ENCODE assay signal across 16 cellular contexts in genomic region chr4:80195441-80196139, GRCh38. TPM values are rescaled to one million over a fixed set of nuclear protein-coding genes. Genes with fewer than 3 reads are reported as not detected.
DNase-seq lines count a peak whose midpoint lies in the region; TF ChIP-seq lines count a peak whose summit lies in the region.
"Had no signal": no experiment of that assay in that cellular context is flagged by ENCODE, and none has a peak within 500 bp of the region (broad histone marks: within the 10 kb centered on the region; RNA-seq: fewer than 3 reads in every experiment).

No MANE protein-coding gene starts in this region.

- intact Hi-C loops in CD14-positive monocyte (cut with micrococcal nuclease) = no loop called here
- intact Hi-C loops in activated T-helper 1 cell treated with anti-CD3 and anti-CD28 coated beads, Interleukin-12 subunit alpha, Interleukin-12 subunit beta, Interleukin-2, Interleukin-4 antibody, amounts not matched to agents 30 ng/mL and 10 ng/mL and 1 ng/mL, durations not matched to agents 14 hours and 24 hours and 36 hours (cut with micrococcal nuclease) = no loop called here
- intact Hi-C loops in tibial artery (cut with DNase I; ENCODE audit: low total_unique reads) = no loop called here

- H3K36me3 ChIP-seq in mesendoderm (ENCODE audit: control insufficient read depth, insufficient read depth, low read length) (no peaks in the 10 kb centered on the region), tibial artery (no peaks in the 10 kb centered on the region), endodermal cell (ENCODE audit: control insufficient read depth, insufficient read depth, low read length) (no peaks in the 10 kb centered on the region)

- no peak overlapping the region for H3K18ac ChIP-seq in mesendoderm (ENCODE audit: low read length)

- H3K4me3 ChIP-seq in mesendoderm (ENCODE audit: low read length) (no peak overlapping the region), tibial artery (no peak overlapping the region), endodermal cell (ENCODE audit: low read length) (no peak overlapping the region)

- no peak overlapping the region for H4K5ac ChIP-seq in mesendoderm (ENCODE audit: low read length)

- H3K36me3 Mint-ChIP-seq in CD14-positive monocyte (peaks cover 5 to 9% of the 10 kb centered on the region in 2 donors), brain (no peaks in the 10 kb centered on the region), endodermal cell (ENCODE audit: low read depth) (no peaks in the 10 kb centered on the region)
- H3K36me3 Mint-ChIP-seq in activated T-helper 1 cell treated with anti-CD3 and anti-CD28 coated beads, Interleukin-12 subunit alpha, Interleukin-12 subunit beta, Interleukin-2, Interleukin-4 antibody, amounts not matched to agents 30 ng/mL and 10 ng/mL and 1 ng/mL, durations not matched to agents 14 hours and 24 hours and 36 hours (ENCODE audit: low read depth) = peaks cover 61% of the 10 kb centered on the region

- no peaks in the 10 kb centered on the region for H3K79me2 ChIP-seq in mesendoderm (ENCODE audit: control insufficient read depth, insufficient read depth, low read length)

- H3K4me1 ChIP-seq in mesendoderm (ENCODE audit: control insufficient read depth, low read depth, low read length) (peaks cover 7% of the 10 kb centered on the region), tibial artery (peaks cover 0 to 25% (median 17%) of the 10 kb centered on the region in 4 donors), endodermal cell (ENCODE audit: control insufficient read depth, insufficient read depth, low read length) (no peaks in the 10 kb centered on the region)

- H3K27ac ChIP-seq in mesendoderm (ENCODE audit: low read depth, low read length) (no peak overlapping the region), tibial artery (no peak overlapping the region), endodermal cell (ENCODE audit: low read depth, low read length) (no peak overlapping the region)
- H3K27ac ChIP-seq: skin epidermis had no signal

- peak overlapping the region; percentile 38 for H3K23ac ChIP-seq in mesendoderm (ENCODE audit: low read length)

- TF ChIP-seq CTCF in CD14-positive monocyte (IDR thresholded peaks at IDR 0.05) (no peak), brain (conservative IDR thresholded peaks at IDR 0.05) (no peak), tibial artery (IDR thresholded peaks at IDR 0.05) (no peak), endodermal cell (conservative IDR thresholded peaks at IDR 0.05) (no peak)

- H3K79me1 ChIP-seq in mesendoderm (ENCODE audit: low read length) = no peaks in the 10 kb centered on the region

- no CpG with 5 or more reads among the region's 2 CpGs for WGBS in mesendoderm (ENCODE audit: extremely low coverage, insufficient coverage, low lambda C conversion rate)
- 55% methylated on average over 1 of the region's 2 CpGs; no CpG with 5 or more reads in 1 of the 2 experiments for WGBS in endodermal cell (ENCODE audit: insufficient coverage in 1 of 2, insufficient read length in 1 of 2), 2 experiments

- H3K9ac ChIP-seq in mesendoderm (ENCODE audit: low read length) (no peak overlapping the region), endodermal cell (ENCODE audit: extremely low read depth, low read length, poor library complexity, severe bottlenecking) (no peak overlapping the region)

- no peak overlapping the region for H2BK15ac ChIP-seq in mesendoderm (replicated peaks; ENCODE audit: low read depth)

- H3K27ac Mint-ChIP-seq in CD14-positive monocyte (no peak overlapping the region), brain (peak overlapping the region in 3 of 5 experiments; percentile 85 to 94 (median 87)), endodermal cell (no peak overlapping the region)
- H3K27ac Mint-ChIP-seq in activated T-helper 1 cell treated with anti-CD3 and anti-CD28 coated beads, Interleukin-12 subunit alpha, Interleukin-12 subunit beta, Interleukin-2, Interleukin-4 antibody, amounts not matched to agents 30 ng/mL and 10 ng/mL and 1 ng/mL, durations not matched to agents 14 hours and 24 hours and 36 hours = no peak overlapping the region
- H3K27ac Mint-ChIP-seq: activated CD8-positive, alpha-beta memory T cell treated with anti-CD3 and anti-CD28 coated beads, Interleukin-2, amount 10 ng/mL, durations not matched to agents 7 days and 5 days had no signal

- H3K9me3 Mint-ChIP-seq in CD14-positive monocyte (peaks cover 0 to 10% (median 4%) of the 10 kb centered on the region in 7 donors), brain (peaks cover 0 to 8% (median 0%) of the 10 kb centered on the region in 5 experiments), endodermal cell (no peaks in the 10 kb centered on the region)
- H3K9me3 Mint-ChIP-seq in activated T-helper 1 cell treated with anti-CD3 and anti-CD28 coated beads, Interleukin-12 subunit alpha, Interleukin-12 subunit beta, Interleukin-2, Interleukin-4 antibody, amounts not matched to agents 30 ng/mL and 10 ng/mL and 1 ng/mL, durations not matched to agents 14 hours and 24 hours and 36 hours = no peaks in the 10 kb centered on the region

- peaks cover 35% of the 10 kb centered on the region for H3K4me1 Mint-ChIP-seq in CD14-positive monocyte
- H3K4me1 Mint-ChIP-seq in brain = peaks cover 33% of the 10 kb centered on the region
- peaks cover 33% of the 10 kb centered on the region for H3K4me1 Mint-ChIP-seq in activated T-helper 1 cell treated with anti-CD3 and anti-CD28 coated beads, Interleukin-12 subunit alpha, Interleukin-12 subunit beta, Interleukin-2, Interleukin-4 antibody, amounts not matched to agents 30 ng/mL and 10 ng/mL and 1 ng/mL, durations not matched to agents 14 hours and 24 hours and 36 hours (ENCODE audit: low read depth)
- peaks cover 15% of the 10 kb centered on the region for H3K4me1 Mint-ChIP-seq in endodermal cell

- no peak overlapping the region for H2BK5ac ChIP-seq in mesendoderm (ENCODE audit: low read length)

- H3K9me3 ChIP-seq in tibial artery (no peaks in the 10 kb centered on the region), endodermal cell (ENCODE audit: control insufficient read depth, low read length) (peaks cover 4% of the 10 kb centered on the region)

- H3K4ac ChIP-seq in mesendoderm (ENCODE audit: low read depth, low read length) = no peak overlapping the region

- H3K27me3 ChIP-seq in mesendoderm (ENCODE audit: insufficient read depth, low read length, poor library complexity) (peaks cover 65% of the 10 kb centered on the region), tibial artery (peaks cover 0 to 77% of the 10 kb centered on the region in 2 donors), endodermal cell (ENCODE audit: control insufficient read depth, insufficient read depth, low read length, poor library complexity, severe bottlenecking) (peaks cover 100% of the 10 kb centered on the region)

- no peak overlapping the region for H3K4me2 ChIP-seq in mesendoderm (ENCODE audit: low read length)

- no peak overlapping the region for H2AK5ac ChIP-seq in mesendoderm (ENCODE audit: low read length)

- H4K8ac ChIP-seq in mesendoderm (ENCODE audit: low read depth, low read length) = no peak overlapping the region

- in situ Hi-C loops in KBM-7 (cut with MboI; ENCODE audit: low pct_unique_long_range_greater_than_20kb, low sequenced_read_pairs) = loop anchor here (25.0 kb wide), 1 partner anchor 1233 kb away; no protein-coding TSS in a partner anchor

- H3K4me3 Mint-ChIP-seq in CD14-positive monocyte = peak overlapping the region; percentile 73 to 97
- H3K4me3 Mint-ChIP-seq in brain = peak overlapping the region; percentile 85 to 97 (median 96)
- no peak overlapping the region for H3K4me3 Mint-ChIP-seq in activated T-helper 1 cell treated with anti-CD3 and anti-CD28 coated beads, Interleukin-12 subunit alpha, Interleukin-12 subunit beta, Interleukin-2, Interleukin-4 antibody, amounts not matched to agents 30 ng/mL and 10 ng/mL and 1 ng/mL, durations not matched to agents 14 hours and 24 hours and 36 hours
- H3K4me3 Mint-ChIP-seq in endodermal cell = no peak overlapping the region

- DNase-seq in CD14-positive monocyte (ENCODE audit: low spot score) = no peak
- peak; percentile 85 for DNase-seq in KBM-7
- DNase-seq in mesendoderm = no peak
- DNase-seq in activated T-helper 1 cell treated with anti-CD3 and anti-CD28 coated beads, Interleukin-12 subunit alpha, Interleukin-12 subunit beta, Interleukin-2, Interleukin-4 antibody, amounts not matched to agents 30 ng/mL and 10 ng/mL and 1 ng/mL, durations not matched to agents 14 hours and 24 hours and 36 hours (ENCODE audit: low spot score) = no peak
- DNase-seq in NCI-H526 treated with DMSO at 0.1 percent for 48 hours (lab: John Stamatoyannopoulos, UW) = no peak
- DNase-seq in tibial artery = no peak
- DNase-seq in endodermal cell = no peak
- DNase-seq: activated CD8-positive, alpha-beta memory T cell treated with anti-CD3 and anti-CD28 coated beads, Interleukin-2, amount 10 ng/mL, durations not matched to agents 7 days and 5 days; activated effector memory CD4-positive, alpha-beta T cell treated with Interleukin-2 at 50 U/mL for 16 hours; amniotic stem cell; Calu3; GOT3; NCI-H345; stimulated activated CD4-positive, alpha-beta T cell treated with anti-CD3 and anti-CD28 coated beads, Interleukin-4, amount 100 ng/mL, for 1 hour had no signal

- H2BK120ac ChIP-seq in mesendoderm (ENCODE audit: low read depth, low read length) = no peak overlapping the region

- no peak overlapping the region for H3K56ac ChIP-seq in mesendoderm (ENCODE audit: low read length)

- H3K27me3 Mint-ChIP-seq in CD14-positive monocyte (ENCODE audit: low read depth in 3 of 3) = peaks cover 43 to 53% (median 52%) of the 10 kb centered on the region in 3 donors
- H3K27me3 Mint-ChIP-seq in brain = peaks cover 100% of the 10 kb centered on the region
- peaks cover 17% of the 10 kb centered on the region for H3K27me3 Mint-ChIP-seq in activated T-helper 1 cell treated with anti-CD3 and anti-CD28 coated beads, Interleukin-12 subunit alpha, Interleukin-12 subunit beta, Interleukin-2, Interleukin-4 antibody, amounts not matched to agents 30 ng/mL and 10 ng/mL and 1 ng/mL, durations not matched to agents 14 hours and 24 hours and 36 hours (ENCODE audit: insufficient read depth)
- H3K27me3 Mint-ChIP-seq in endodermal cell (ENCODE audit: insufficient read depth) = peaks cover 100% of the 10 kb centered on the region

RNA-seq across cellular contexts. Expression of gene PRDM8, which starts 1.7 kb away (rescaled TPM):
- polyA plus RNA-seq in CD14-positive monocyte = under 1 TPM; 0.22 to 0.23 TPM
- polyA plus RNA-seq in brain (ENCODE audit: insufficient read depth, low read depth, low replicate concordance) = 6.4 TPM
- polyA plus RNA-seq in mesendoderm (2013, experiment 1 of 2) = 0.08 TPM
- polyA plus RNA-seq in mesendoderm (2013, experiment 2 of 2) = 0.01 TPM
- 8.4 and 11.9 TPM in 2 replicates for total RNA-seq in activated T-helper 1 cell treated with anti-CD3 and anti-CD28 coated beads, Interleukin-12 subunit alpha, Interleukin-12 subunit beta, Interleukin-2, Interleukin-4 antibody, amounts not matched to agents 30 ng/mL and 10 ng/mL and 1 ng/mL, durations not matched to agents 14 hours and 24 hours and 36 hours
- not detected for total RNA-seq in endodermal cell
- polyA plus RNA-seq in endodermal cell (2013, experiment 1 of 2) = 1.6 TPM
- polyA plus RNA-seq in endodermal cell (2013, experiment 2 of 2) = 0.95 TPM

Comparison
In these comparisons a context has a peak if more than half of its experiments do, and no peak if none do; other contexts are left out.
1. H3K27ac Mint-ChIP-seq: peak in brain (3 of 5); none in CD14-positive monocyte (0 of 7), activated T-helper 1 cell treated with anti-CD3 and anti-CD28 coated beads, Interleukin-12 subunit alpha, Interleukin-12 subunit beta, Interleukin-2, Interleukin-4 antibody, amounts not matched to agents 30 ng/mL and 10 ng/mL and 1 ng/mL, durations not matched to agents 14 hours and 24 hours and 36 hours (single experiment) and endodermal cell (single experiment).
2. H3K4me3 Mint-ChIP-seq: peak in CD14-positive monocyte (2 of 2) and brain (5 of 5); none in activated T-helper 1 cell treated with anti-CD3 and anti-CD28 coated beads, Interleukin-12 subunit alpha, Interleukin-12 subunit beta, Interleukin-2, Interleukin-4 antibody, amounts not matched to agents 30 ng/mL and 10 ng/mL and 1 ng/mL, durations not matched to agents 14 hours and 24 hours and 36 hours (single experiment) and endodermal cell (single experiment).